ENCODE assay signal across 1 cellular context in the genomic region with DNA sequence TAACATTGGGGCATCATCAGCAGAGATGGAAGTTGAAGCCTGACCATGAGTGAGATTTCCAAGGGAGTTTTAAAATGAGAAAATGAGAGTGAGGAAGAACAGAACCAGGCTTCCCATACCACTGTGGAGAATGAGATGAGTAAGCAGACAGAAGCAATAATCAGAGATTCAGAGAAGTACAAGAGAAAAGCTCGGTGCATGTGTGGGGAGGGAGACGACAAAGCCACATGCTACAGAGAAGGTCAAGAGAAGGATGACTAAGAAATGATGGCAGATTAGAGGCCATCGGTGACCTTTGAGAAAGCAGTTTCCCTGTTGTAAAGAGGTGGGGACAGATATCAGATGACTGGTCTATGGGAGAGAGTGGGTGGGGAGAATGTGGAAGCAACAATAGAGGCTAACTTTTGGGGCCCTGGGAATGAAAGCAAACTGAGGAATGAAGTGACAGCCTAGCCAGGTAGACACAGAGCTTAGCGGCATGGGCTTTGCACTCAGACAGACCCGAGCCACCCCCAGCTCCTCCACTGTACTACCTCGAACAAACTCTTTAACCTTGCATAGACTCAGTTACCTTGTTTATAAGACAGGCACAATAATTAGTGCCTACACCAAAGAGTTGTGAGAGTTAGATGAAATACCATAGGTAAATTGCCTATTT.
TF ChIP-seq lines count a peak whose summit lies in the region.

No MANE protein-coding gene starts in this region.

TF ChIP-seq in K562, 482 proteins besides CTCF, POLR2A, EP300 and RAD21 (continued from another document and continues in another):
- TF ChIP-seq, protein P1, sequence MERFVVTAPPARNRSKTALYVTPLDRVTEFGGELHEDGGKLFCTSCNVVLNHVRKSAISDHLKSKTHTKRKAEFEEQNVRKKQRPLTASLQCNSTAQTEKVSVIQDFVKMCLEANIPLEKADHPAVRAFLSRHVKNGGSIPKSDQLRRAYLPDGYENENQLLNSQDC (CRISPR knock-in tag; IDR thresholded peaks at IDR 0.05), result no peak
- TF ChIP-seq, protein P2, sequence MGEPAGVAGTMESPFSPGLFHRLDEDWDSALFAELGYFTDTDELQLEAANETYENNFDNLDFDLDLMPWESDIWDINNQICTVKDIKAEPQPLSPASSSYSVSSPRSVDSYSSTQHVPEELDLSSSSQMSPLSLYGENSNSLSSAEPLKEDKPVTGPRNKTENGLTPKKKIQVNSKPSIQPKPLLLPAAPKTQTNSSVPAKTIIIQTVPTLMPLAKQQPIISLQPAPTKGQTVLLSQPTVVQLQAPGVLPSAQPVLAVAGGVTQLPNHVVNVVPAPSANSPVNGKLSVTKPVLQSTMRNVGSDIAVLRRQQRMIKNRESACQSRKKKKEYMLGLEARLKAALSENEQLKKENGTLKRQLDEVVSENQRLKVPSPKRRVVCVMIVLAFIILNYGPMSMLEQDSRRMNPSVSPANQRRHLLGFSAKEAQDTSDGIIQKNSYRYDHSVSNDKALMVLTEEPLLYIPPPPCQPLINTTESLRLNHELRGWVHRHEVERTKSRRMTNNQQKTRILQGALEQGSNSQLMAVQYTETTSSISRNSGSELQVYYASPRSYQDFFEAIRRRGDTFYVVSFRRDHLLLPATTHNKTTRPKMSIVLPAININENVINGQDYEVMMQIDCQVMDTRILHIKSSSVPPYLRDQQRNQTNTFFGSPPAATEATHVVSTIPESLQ (CRISPR knock-in tag; IDR thresholded peaks at IDR 0.05), result no peak
- TF ChIP-seq NCOR1 (IDR thresholded peaks at IDR 0.05) (peak; percentile 84), PTRF (tag; IDR thresholded peaks at IDR 0.05) (peak; percentile 71), NR2F6 (CRISPR knock-in tag; IDR thresholded peaks at IDR 0.05) (no peak), NCOA2 (IDR thresholded peaks at IDR 0.05; ENCODE audit: partially characterized antibody in 2 of 2) (peak in 1 of 2 experiments; percentile 45), HCFC1 (IDR thresholded peaks at IDR 0.05; ENCODE audit: low read depth, low read length) (no peak), FOXA1 (IDR thresholded peaks at IDR 0.05; ENCODE audit: borderline replicate concordance) (no peak), CHCHD3 (CRISPR knock-in tag; IDR thresholded peaks at IDR 0.05) (no peak), HNRNPK (IDR thresholded peaks at IDR 0.05; ENCODE audit: low read depth, low read length, poor library complexity, severe bottlenecking) (no peak), SRF (CRISPR knock-in tag; IDR thresholded peaks at IDR 0.05) (no peak), RBFOX2 (IDR thresholded peaks at IDR 0.05; ENCODE audit: low read depth, low read length) (no peak), TAF9B (IDR thresholded peaks at IDR 0.05; ENCODE audit: partially characterized antibody) (peak; percentile 70), ZNF444 (CRISPR knock-in tag; IDR thresholded peaks at IDR 0.05) (no peak), EP400 (IDR thresholded peaks at IDR 0.05) (peak; percentile 87), ZNF354B (CRISPR knock-in tag; IDR thresholded peaks at IDR 0.05) (no peak), SRSF9 (IDR thresholded peaks at IDR 0.05; ENCODE audit: borderline replicate concordance, low read depth, low read length) (no peak), EWSR1 (IDR thresholded peaks at IDR 0.05; ENCODE audit: borderline replicate concordance, low read depth, partially characterized antibody) (no peak), KLF13 (tag; IDR thresholded peaks at IDR 0.05; ENCODE audit: borderline replicate concordance, low read depth) (no peak; the same call in 1 of the 2 replicates), EGR1 (conservative IDR thresholded peaks at IDR 0.05) (peak; percentile 93), ZNF311 (CRISPR knock-in tag; IDR thresholded peaks at IDR 0.05) (no peak), FIP1L1 (IDR thresholded peaks at IDR 0.05; ENCODE audit: low read depth, low read length, poor library complexity, severe bottlenecking) (no peak), SPI1 (IDR thresholded peaks at IDR 0.05; ENCODE audit: borderline replicate concordance, low read depth, low read length) (no peak), NELFE (IDR thresholded peaks at IDR 0.05; ENCODE audit: insufficient read depth, insufficient read length) (no peak), TEAD4 (IDR thresholded peaks at IDR 0.05; ENCODE audit: low read length) (peak; percentile 67), TEAD4 (CRISPR knock-in tag; IDR thresholded peaks at IDR 0.05; ENCODE audit: borderline replicate concordance) (no peak), ZNF24 (IDR thresholded peaks at IDR 0.05) (no peak), SMC3 (conservative IDR thresholded peaks at IDR 0.05; ENCODE audit: insufficient read depth, low read depth, low read length) (no peak), TARDBP (IDR thresholded peaks at IDR 0.05) (no peak), CHD1 (IDR thresholded peaks at IDR 0.05; ENCODE audit: low read length) (no peak), ZNF584 (CRISPR knock-in tag; IDR thresholded peaks at IDR 0.05; ENCODE audit: low read depth) (peak; percentile 90; the same call in 1 of the 2 replicates), PHB (CRISPR knock-in tag; IDR thresholded peaks at IDR 0.05) (no peak), HDAC8 (tag; IDR thresholded peaks at IDR 0.05) (peak; percentile 87), ZNF23 (CRISPR knock-in tag; IDR thresholded peaks at IDR 0.05) (no peak), RBM14 (IDR thresholded peaks at IDR 0.05; ENCODE audit: borderline replicate concordance, insufficient read depth, low read depth, low read length) (no peak), HDGF (IDR thresholded peaks at IDR 0.05) (no peak), ZNF224 (CRISPR knock-in tag; IDR thresholded peaks at IDR 0.05) (no peak), HDAC3 (IDR thresholded peaks at IDR 0.05; ENCODE audit: borderline replicate concordance, partially characterized antibody) (peak; percentile 67)
- TF ChIP-seq, protein P3, sequence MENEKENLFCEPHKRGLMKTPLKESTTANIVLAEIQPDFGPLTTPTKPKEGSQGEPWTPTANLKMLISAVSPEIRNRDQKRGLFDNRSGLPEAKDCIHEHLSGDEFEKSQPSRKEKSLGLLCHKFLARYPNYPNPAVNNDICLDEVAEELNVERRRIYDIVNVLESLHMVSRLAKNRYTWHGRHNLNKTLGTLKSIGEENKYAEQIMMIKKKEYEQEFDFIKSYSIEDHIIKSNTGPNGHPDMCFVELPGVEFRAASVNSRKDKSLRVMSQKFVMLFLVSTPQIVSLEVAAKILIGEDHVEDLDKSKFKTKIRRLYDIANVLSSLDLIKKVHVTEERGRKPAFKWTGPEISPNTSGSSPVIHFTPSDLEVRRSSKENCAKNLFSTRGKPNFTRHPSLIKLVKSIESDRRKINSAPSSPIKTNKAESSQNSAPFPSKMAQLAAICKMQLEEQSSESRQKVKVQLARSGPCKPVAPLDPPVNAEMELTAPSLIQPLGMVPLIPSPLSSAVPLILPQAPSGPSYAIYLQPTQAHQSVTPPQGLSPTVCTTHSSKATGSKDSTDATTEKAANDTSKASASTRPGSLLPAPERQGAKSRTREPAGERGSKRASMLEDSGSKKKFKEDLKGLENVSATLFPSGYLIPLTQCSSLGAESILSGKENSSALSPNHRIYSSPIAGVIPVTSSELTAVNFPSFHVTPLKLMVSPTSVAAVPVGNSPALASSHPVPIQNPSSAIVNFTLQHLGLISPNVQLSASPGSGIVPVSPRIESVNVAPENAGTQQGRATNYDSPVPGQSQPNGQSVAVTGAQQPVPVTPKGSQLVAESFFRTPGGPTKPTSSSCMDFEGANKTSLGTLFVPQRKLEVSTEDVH (IDR thresholded peaks at IDR 0.05; ENCODE audit: low read depth, partially characterized antibody), result no peak
- TF ChIP-seq, protein P4, sequence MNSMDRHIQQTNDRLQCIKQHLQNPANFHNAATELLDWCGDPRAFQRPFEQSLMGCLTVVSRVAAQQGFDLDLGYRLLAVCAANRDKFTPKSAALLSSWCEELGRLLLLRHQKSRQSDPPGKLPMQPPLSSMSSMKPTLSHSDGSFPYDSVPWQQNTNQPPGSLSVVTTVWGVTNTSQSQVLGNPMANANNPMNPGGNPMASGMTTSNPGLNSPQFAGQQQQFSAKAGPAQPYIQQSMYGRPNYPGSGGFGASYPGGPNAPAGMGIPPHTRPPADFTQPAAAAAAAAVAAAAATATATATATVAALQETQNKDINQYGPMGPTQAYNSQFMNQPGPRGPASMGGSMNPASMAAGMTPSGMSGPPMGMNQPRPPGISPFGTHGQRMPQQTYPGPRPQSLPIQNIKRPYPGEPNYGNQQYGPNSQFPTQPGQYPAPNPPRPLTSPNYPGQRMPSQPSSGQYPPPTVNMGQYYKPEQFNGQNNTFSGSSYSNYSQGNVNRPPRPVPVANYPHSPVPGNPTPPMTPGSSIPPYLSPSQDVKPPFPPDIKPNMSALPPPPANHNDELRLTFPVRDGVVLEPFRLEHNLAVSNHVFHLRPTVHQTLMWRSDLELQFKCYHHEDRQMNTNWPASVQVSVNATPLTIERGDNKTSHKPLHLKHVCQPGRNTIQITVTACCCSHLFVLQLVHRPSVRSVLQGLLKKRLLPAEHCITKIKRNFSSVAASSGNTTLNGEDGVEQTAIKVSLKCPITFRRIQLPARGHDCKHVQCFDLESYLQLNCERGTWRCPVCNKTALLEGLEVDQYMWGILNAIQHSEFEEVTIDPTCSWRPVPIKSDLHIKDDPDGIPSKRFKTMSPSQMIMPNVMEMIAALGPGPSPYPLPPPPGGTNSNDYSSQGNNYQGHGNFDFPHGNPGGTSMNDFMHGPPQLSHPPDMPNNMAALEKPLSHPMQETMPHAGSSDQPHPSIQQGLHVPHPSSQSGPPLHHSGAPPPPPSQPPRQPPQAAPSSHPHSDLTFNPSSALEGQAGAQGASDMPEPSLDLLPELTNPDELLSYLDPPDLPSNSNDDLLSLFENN (IDR thresholded peaks at IDR 0.05; ENCODE audit: low read depth in 2 of 2, low read length in 2 of 2), result no peak
- TF ChIP-seq, protein P5, sequence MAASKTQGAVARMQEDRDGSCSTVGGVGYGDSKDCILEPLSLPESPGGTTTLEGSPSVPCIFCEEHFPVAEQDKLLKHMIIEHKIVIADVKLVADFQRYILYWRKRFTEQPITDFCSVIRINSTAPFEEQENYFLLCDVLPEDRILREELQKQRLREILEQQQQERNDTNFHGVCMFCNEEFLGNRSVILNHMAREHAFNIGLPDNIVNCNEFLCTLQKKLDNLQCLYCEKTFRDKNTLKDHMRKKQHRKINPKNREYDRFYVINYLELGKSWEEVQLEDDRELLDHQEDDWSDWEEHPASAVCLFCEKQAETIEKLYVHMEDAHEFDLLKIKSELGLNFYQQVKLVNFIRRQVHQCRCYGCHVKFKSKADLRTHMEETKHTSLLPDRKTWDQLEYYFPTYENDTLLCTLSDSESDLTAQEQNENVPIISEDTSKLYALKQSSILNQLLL (CRISPR knock-in tag; IDR thresholded peaks at IDR 0.05; ENCODE audit: borderline replicate concordance), result no peak
- TF ChIP-seq, protein P6, sequence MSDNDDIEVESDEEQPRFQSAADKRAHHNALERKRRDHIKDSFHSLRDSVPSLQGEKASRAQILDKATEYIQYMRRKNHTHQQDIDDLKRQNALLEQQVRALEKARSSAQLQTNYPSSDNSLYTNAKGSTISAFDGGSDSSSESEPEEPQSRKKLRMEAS (CRISPR knock-in tag; IDR thresholded peaks at IDR 0.05), result peak; percentile 81
- TF ChIP-seq, protein P7, sequence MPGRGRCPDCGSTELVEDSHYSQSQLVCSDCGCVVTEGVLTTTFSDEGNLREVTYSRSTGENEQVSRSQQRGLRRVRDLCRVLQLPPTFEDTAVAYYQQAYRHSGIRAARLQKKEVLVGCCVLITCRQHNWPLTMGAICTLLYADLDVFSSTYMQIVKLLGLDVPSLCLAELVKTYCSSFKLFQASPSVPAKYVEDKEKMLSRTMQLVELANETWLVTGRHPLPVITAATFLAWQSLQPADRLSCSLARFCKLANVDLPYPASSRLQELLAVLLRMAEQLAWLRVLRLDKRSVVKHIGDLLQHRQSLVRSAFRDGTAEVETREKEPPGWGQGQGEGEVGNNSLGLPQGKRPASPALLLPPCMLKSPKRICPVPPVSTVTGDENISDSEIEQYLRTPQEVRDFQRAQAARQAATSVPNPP (IDR thresholded peaks at IDR 0.05; ENCODE audit: borderline replicate concordance, insufficient read depth, insufficient read length), result no peak
- TF ChIP-seq, protein P8, sequence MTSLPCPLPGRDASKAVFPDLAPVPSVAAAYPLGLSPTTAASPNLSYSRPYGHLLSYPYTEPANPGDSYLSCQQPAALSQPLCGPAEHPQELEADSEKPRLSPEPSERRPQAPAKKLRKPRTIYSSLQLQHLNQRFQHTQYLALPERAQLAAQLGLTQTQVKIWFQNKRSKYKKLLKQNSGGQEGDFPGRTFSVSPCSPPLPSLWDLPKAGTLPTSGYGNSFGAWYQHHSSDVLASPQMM (CRISPR knock-in tag; IDR thresholded peaks at IDR 0.05), result no peak
- TF ChIP-seq, protein P9, sequence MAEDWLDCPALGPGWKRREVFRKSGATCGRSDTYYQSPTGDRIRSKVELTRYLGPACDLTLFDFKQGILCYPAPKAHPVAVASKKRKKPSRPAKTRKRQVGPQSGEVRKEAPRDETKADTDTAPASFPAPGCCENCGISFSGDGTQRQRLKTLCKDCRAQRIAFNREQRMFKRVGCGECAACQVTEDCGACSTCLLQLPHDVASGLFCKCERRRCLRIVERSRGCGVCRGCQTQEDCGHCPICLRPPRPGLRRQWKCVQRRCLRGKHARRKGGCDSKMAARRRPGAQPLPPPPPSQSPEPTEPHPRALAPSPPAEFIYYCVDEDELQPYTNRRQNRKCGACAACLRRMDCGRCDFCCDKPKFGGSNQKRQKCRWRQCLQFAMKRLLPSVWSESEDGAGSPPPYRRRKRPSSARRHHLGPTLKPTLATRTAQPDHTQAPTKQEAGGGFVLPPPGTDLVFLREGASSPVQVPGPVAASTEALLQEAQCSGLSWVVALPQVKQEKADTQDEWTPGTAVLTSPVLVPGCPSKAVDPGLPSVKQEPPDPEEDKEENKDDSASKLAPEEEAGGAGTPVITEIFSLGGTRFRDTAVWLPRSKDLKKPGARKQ (CRISPR knock-in tag; IDR thresholded peaks at IDR 0.05), result no peak
- TF ChIP-seq, protein P10, sequence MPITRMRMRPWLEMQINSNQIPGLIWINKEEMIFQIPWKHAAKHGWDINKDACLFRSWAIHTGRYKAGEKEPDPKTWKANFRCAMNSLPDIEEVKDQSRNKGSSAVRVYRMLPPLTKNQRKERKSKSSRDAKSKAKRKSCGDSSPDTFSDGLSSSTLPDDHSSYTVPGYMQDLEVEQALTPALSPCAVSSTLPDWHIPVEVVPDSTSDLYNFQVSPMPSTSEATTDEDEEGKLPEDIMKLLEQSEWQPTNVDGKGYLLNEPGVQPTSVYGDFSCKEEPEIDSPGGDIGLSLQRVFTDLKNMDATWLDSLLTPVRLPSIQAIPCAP (CRISPR knock-in tag; IDR thresholded peaks at IDR 0.05; ENCODE audit: borderline replicate concordance), result no peak
- TF ChIP-seq, protein P11, sequence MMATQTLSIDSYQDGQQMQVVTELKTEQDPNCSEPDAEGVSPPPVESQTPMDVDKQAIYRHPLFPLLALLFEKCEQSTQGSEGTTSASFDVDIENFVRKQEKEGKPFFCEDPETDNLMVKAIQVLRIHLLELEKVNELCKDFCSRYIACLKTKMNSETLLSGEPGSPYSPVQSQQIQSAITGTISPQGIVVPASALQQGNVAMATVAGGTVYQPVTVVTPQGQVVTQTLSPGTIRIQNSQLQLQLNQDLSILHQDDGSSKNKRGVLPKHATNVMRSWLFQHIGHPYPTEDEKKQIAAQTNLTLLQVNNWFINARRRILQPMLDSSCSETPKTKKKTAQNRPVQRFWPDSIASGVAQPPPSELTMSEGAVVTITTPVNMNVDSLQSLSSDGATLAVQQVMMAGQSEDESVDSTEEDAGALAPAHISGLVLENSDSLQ (IDR thresholded peaks at IDR 0.05), result peak; percentile 65
